8 cellular contexts compared by ENCODE assay signal in the genomic region with DNA sequence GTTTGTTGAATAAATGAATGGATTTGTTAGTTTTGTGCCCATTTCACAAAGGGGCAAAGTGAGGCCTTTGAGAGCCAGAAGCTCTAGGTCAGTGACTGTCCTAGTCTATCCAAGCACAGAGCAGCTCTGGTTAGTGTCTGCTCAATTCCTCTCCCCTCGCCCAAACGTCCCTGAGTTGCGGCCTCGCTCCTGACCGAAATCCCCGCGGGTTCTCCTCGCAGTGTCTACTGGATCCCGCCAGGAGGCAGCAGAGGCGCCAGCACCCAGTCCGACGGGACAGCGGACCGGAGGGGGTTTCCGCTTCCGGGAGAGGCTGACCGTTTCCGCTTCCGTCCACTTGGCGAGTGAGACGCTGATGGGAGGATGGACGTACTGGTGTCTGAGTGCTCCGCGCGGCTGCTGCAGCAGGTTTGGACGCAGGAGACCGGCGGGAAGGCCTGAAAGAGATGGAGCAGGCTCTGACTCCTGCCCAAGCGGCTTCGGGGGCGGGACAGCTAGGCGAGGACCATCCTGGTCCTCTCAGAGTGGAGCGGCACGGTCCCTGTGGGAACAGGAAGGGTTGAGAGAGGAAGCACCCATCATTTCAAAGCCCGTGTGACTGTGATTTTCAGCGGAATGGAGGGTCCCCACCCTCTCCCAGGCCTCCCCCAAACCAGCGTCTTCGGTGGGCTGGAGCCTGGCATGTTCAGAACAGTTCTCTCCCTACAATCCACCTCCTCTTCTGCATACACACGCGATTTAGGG. TPM values are rescaled to one million over a fixed set of nuclear protein-coding genes. Genes with fewer than 3 reads are reported as not detected.
DNase-seq lines count a peak whose midpoint lies in the region; ATAC-seq, FAIRE-seq and TF ChIP-seq lines count a peak whose summit lies in the region.

TSS of gene RARS1 (plus strand) at position 336 of the 744 bp plus-strand sequence. CDS start at position 364, 28 bp downstream.

- WGBS in small intestine, 3 donors, result 0% methylated on average over 36 to 40 of the region's 40 CpGs

- FAIRE-seq in bronchial epithelial cell (lab: Jason Lieb, UNC), result no peak
- no peak for FAIRE-seq in small intestine (lab: Jason Lieb, UNC)

- H3K27ac ChIP-seq in small intestine (ENCODE audit: low read depth in 1 of 2, low read length in 1 of 2), result peak within 1 kb of the TSS; percentile 68 to 81

- H3K36me3 ChIP-seq in bronchial epithelial cell (ENCODE audit: control insufficient read depth, insufficient read depth, low read length) (peaks cover 8% of the 10 kb centered on the region), small intestine (ENCODE audit: control insufficient read depth in 2 of 2, insufficient read depth in 2 of 2, low read length in 2 of 2) (peaks cover 6 to 16% of the 10 kb centered on the region in 2 donors)

- peak; percentile 88 for ATAC-seq in GM18907 (IDR thresholded peaks at IDR 0.05; ENCODE audit: unreplicated experiment)
- peak; percentile 80 for ATAC-seq in HG03159 (IDR thresholded peaks at IDR 0.05; ENCODE audit: unreplicated experiment)

- TF ChIP-seq CTCF in AG09309 (IDR thresholded peaks at IDR 0.05; ENCODE audit: control insufficient read depth, insufficient read depth, low read depth, low read length, missing control alignments) (peak; percentile 99), WI38 (IDR thresholded peaks at IDR 0.05; ENCODE audit: low read depth, low read length) (peak; percentile 97), bronchial epithelial cell (IDR thresholded peaks at IDR 0.05; ENCODE audit: insufficient read depth, low read length, severe bottlenecking) (peak; percentile 99)

- H3K4me1 ChIP-seq in small intestine (ENCODE audit: control insufficient read depth in 2 of 2, insufficient read depth in 1 of 2, low read depth in 1 of 2, low read length in 1 of 2), result peaks cover 5% of the 10 kb centered on the region in 2 donors

- H3K9me3 ChIP-seq in small intestine (ENCODE audit: control insufficient read depth, low read depth), result no peaks in the 10 kb centered on the region

- DNase-seq in AG09309 (ENCODE audit: low read depth) (peak; percentile 73), NCI-H2227 (lab: John Stamatoyannopoulos, UW; ENCODE audit: unreplicated experiment) (peak; percentile 92), bronchial epithelial cell (ENCODE audit: low read depth) (peak; percentile 86), iPS-NIHi11 (ENCODE audit: low spot score) (peak; percentile 96), small intestine (peak; percentile 92)

- no peaks in the 10 kb centered on the region for H3K27me3 ChIP-seq in bronchial epithelial cell (ENCODE audit: control insufficient read depth, insufficient read depth, low read length)
- H3K27me3 ChIP-seq in small intestine (ENCODE audit: control insufficient read depth in 2 of 2, insufficient read depth in 2 of 2, low read length in 2 of 2), result no peaks in the 10 kb centered on the region

- H3K4me3 ChIP-seq in AG09309 (ENCODE audit: control insufficient read depth, low read depth, low read length) (peak within 1 kb of the TSS; percentile 99), WI38 (ENCODE audit: low read depth, low read length) (peak within 1 kb of the TSS; percentile 99), bronchial epithelial cell (ENCODE audit: low read depth, low read length) (peak within 1 kb of the TSS; percentile 79), small intestine (ENCODE audit: low read depth in 1 of 2, low read length in 2 of 2) (peak within 1 kb of the TSS; percentile 85 to 90)

RNA-seq across cellular contexts. Expression of gene RARS1, which starts in this region (rescaled TPM):
- 105 and 122 TPM in 2 replicates for total RNA-seq in bronchial epithelial cell
- 100 to 1,000 TPM in 1 of 3 donors, 10 to 100 TPM in 2; 54.8 to 123 (median 66.5) TPM for polyA plus RNA-seq in small intestine

Comparison
In these comparisons a context has a peak if more than half of its experiments do, and no peak if none do; other contexts are left out.
1. Peak in every context shown above with its lines: DNase-seq, ATAC-seq, H3K4me3 ChIP-seq and H3K27ac ChIP-seq.